ENCODE assay signal across 21 cellular contexts in the genomic region with DNA sequence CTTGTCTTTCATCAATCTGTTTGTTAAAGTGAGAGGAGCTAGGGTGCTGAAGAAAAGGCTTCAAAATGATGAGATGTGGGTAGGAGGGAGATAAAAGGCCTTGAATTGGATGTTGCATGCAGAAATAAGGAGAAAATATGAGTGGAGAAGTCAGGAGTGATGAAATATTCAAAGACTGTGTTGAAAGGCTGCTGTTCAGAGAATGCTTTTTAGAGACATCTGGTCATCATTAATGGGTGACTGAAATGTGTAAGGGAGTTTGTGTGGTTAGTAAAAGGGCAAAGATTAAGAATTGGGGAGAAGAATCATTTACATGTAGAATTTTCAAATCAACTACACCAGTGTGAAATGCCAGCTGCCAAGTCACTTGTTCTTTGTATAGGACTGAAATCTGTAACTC.
DNase-seq lines count a peak whose midpoint lies in the region; ATAC-seq and TF ChIP-seq lines count a peak whose summit lies in the region.
"Had no signal": no experiment of that assay in that cellular context is flagged by ENCODE, and none has a peak within 500 bp of the region (broad histone marks: within the 10 kb centered on the region; RNA-seq: fewer than 3 reads in every experiment).

No MANE protein-coding gene starts in this region.

- H3F3A ChIP-seq in GM23248 (ENCODE audit: insufficient read depth), result peaks cover 15% of the 10 kb centered on the region

- CTCF ChIA-PET in AG04450 (lab: Charles Lee), result interaction anchor here (1.8 kb wide), 1 partner anchor 123 kb away, joined by 4 read pairs; no protein-coding TSS in a partner anchor
- CTCF ChIA-PET in RWPE1 (lab: Yijun Ruan, JAX), result no interaction called here

- no peaks in the 10 kb centered on the region for H4K20me1 ChIP-seq in GM23248 (ENCODE audit: insufficient read depth)

- no peak overlapping the region for H3K27ac ChIP-seq in AG04450 (ENCODE audit: low read depth, low read length)
- H3K27ac ChIP-seq in GM23248, result no peak overlapping the region
- H3K27ac ChIP-seq in RWPE1, result no peak overlapping the region
- H3K27ac ChIP-seq: gastroesophageal sphincter, left lung, upper lobe of right lung had no signal

- peak; percentile 80 for ATAC-seq in SK-N-SH treated with all-trans-retinoic acid at 6 μM for 48 hours
- no peak for ATAC-seq in HG03196 (IDR thresholded peaks at IDR 0.05; ENCODE audit: unreplicated experiment)
- ATAC-seq: gastroesophageal sphincter; left lung; Panc1; right cardiac atrium; stimulated activated naive CD8-positive, alpha-beta T cell treated with anti-CD3 and anti-CD28 coated beads, Interleukin-15, Interleukin-2, amounts not matched to agents 100 U/mL and 50 U/mL, for 24 hours; upper lobe of right lung had no signal

- H3K9me3 ChIP-seq in AG04450 (ENCODE audit: control insufficient read depth, insufficient read depth, low read length) (no peaks in the 10 kb centered on the region), GM23248 (ENCODE audit: low read depth) (no peaks in the 10 kb centered on the region)
- H3K9me3 ChIP-seq: gastroesophageal sphincter, left lung, upper lobe of right lung had no signal

- H3K9ac ChIP-seq in GM23248, result no peak overlapping the region

- TF ChIP-seq CTCF in AG04450 (IDR thresholded peaks at IDR 0.05; ENCODE audit: low read depth, low read length) (no peak), RWPE1 (conservative IDR thresholded peaks at IDR 0.05; ENCODE audit: low read depth) (no peak)

- H3K27me3 ChIP-seq in AG04450 (ENCODE audit: control insufficient read depth, insufficient read depth, low read length) (no peaks in the 10 kb centered on the region), GM23248 (replicated peaks; ENCODE audit: insufficient read depth) (0 out of 2 replicates have a peak, but pooled peaks cover 5% of the 10 kb centered on the region)
- H3K27me3 ChIP-seq: gastroesophageal sphincter, left lung, upper lobe of right lung had no signal

- H3K4me3 ChIP-seq in AG04450 (ENCODE audit: low read depth, low read length) (no peak overlapping the region), GM23248 (no peak overlapping the region)
- H3K4me3 ChIP-seq: gastroesophageal sphincter, left lung, upper lobe of right lung had no signal

- DNase-seq in AG04450 (ENCODE audit: low read depth, low spot score), result peak; percentile 67
- DNase-seq in GM23248, result peak; percentile 72
- DNase-seq in fibroblast of peridontal ligament (ENCODE audit: extremely low read depth), result peak; percentile 97
- DNase-seq in RWPE1 (ENCODE audit: low spot score), result no peak
- no peak for DNase-seq in DMS153 treated with DMSO at 0.1 percent for 48 hours (lab: John Stamatoyannopoulos, UW; ENCODE audit: unreplicated experiment)
- no peak for DNase-seq in erythroblast (lab: John Stamatoyannopoulos, UW)
- DNase-seq: activated CD4-positive, alpha-beta T cell treated with anti-CD3 and anti-CD28 coated beads, Interleukin-2, amount 50 U/mL, for 48 hours; activated T-cell treated with anti-CD3 and anti-CD28 coated beads, Interleukin-2, amount 50 U/mL, for 1 hour; caudate nucleus; effector CD4-positive, alpha-beta T cell; left lung; NCI-H1105; NCI-H748 treated with DMSO at 0.1 percent for 48 hours; right cardiac atrium; stimulated activated naive CD8-positive, alpha-beta T cell treated with anti-CD3 and anti-CD28 coated beads, Interleukin-15, Interleukin-2, amounts not matched to agents 100 U/mL and 50 U/mL, for 24 hours; SW 1271; upper lobe of right lung had no signal

- H2AFZ ChIP-seq in GM23248, result no peak overlapping the region

- peak overlapping the region; percentile 25 for H3K4me2 ChIP-seq in GM23248 (ENCODE audit: unreplicated experiment)

- no peak for TF ChIP-seq POLR2A in erythroblast (IDR thresholded peaks at IDR 0.05; ENCODE audit: low read length)

- H3K36me3 ChIP-seq in GM23248 (ENCODE audit: low read depth), result no peaks in the 10 kb centered on the region
- H3K36me3 ChIP-seq: gastroesophageal sphincter, left lung, upper lobe of right lung had no signal

- H3K79me2 ChIP-seq in GM23248 (ENCODE audit: insufficient read depth), result no peaks in the 10 kb centered on the region

- H3K4me1 ChIP-seq in GM23248 (ENCODE audit: insufficient read depth), result peaks cover 26% of the 10 kb centered on the region
- H3K4me1 ChIP-seq: gastroesophageal sphincter, left lung, upper lobe of right lung had no signal

- H3K9me2 ChIP-seq in GM23248 (ENCODE audit: insufficient read depth), result no peaks in the 10 kb centered on the region

- in situ Hi-C loops in GM23248 (cut with MboI), result no loop called here

- POLR2A ChIA-PET in AG04450 (lab: Yijun Ruan, JAX) (no interaction called here), RWPE1 (lab: Yijun Ruan, JAX; ENCODE audit: low non-redundant PET) (no interaction called here)

TF ChIP-seq in SK-N-SH treated with all-trans-retinoic acid at 6 μM for 48 hours, 23 proteins besides CTCF, POLR2A, EP300 and RAD21:
- no peak for TF ChIP-seq ARNTL (CRISPR knock-in tag; IDR thresholded peaks at IDR 0.05; ENCODE audit: borderline replicate concordance, low read depth)
- 0 out of 2 replicates have a peak, but pooled peaks have one; percentile 10 for TF ChIP-seq TCF4 (CRISPR knock-in tag; IDR thresholded peaks at IDR 0.05; ENCODE audit: borderline replicate concordance)

Comparison
In these comparisons a context has a peak if more than half of its experiments do, and no peak if none do; other contexts are left out.
1. DNase-seq: peak in AG04450 (single experiment), GM23248 (single experiment) and fibroblast of peridontal ligament (single experiment); none in RWPE1 (single experiment), DMS153 treated with DMSO at 0.1 percent for 48 hours (single experiment) and erythroblast (0 of 2).